13 cellular contexts compared by ENCODE assay signal in the genomic region with DNA sequence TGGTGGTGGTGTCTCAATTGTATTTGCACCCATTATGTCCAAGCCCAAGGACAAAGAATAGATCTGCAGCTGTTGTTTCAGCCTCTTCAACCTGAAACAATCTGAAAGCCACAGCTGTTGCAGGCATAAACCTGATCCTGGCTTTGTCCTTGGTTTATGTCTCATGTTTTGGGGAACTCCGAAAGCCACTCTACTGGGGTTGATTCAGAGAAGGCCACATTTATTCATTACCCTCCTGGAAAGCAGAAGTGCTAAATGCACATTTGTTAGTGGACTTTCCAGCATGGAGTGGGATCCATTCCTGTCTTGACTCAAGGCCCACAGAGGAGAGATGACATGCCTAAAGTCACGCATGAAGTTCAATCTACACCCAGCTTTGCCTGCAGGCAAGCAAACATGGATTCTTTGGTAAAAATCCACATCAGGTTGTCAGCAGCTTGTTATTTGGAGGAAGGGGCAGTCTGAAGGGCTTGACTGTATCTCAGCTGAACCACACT. TPM values are rescaled to one million over a fixed set of nuclear protein-coding genes. Genes with fewer than 3 reads are reported as not detected.
DNase-seq lines count a peak whose midpoint lies in the region; ATAC-seq, FAIRE-seq and TF ChIP-seq lines count a peak whose summit lies in the region.
"Had no signal": no experiment of that assay in that cellular context is flagged by ENCODE, and none has a peak within 500 bp of the region (broad histone marks: within the 10 kb centered on the region; RNA-seq: fewer than 3 reads in every experiment).

No MANE protein-coding gene starts in this region.

- DNase-seq in CD14-positive monocyte (ENCODE audit: low spot score) (peak; percentile 48), GM12878 (ENCODE audit: low read depth, low spot score) (peak; percentile 79), head of caudate nucleus (no peak), RKO (ENCODE audit: low spot score) (no peak), mesenchymal stem cell (no peak), GM03348 (ENCODE audit: low spot score) (no peak)
- DNase-seq: activated naive CD8-positive, alpha-beta T cell treated with anti-CD3 and anti-CD28 coated beads, Interleukin-2, amount 10 ng/mL, durations not matched to agents 7 days and 5 days; gastrocnemius medialis had no signal

- TF ChIP-seq POLR2A in GM12878 (IDR thresholded peaks at IDR 0.05; ENCODE audit: low read depth, low read length) = no peak

- peak; percentile 69 for ATAC-seq in GM18907 (IDR thresholded peaks at IDR 0.05; ENCODE audit: unreplicated experiment)
- peak; percentile 80 for ATAC-seq in HG03045 (IDR thresholded peaks at IDR 0.05; ENCODE audit: unreplicated experiment)
- ATAC-seq in GM12878 = peak; percentile 82

- H3K36me3 ChIP-seq in GM12878 (ENCODE audit: control insufficient read depth in 2 of 2, insufficient read depth in 2 of 2, low read length in 1 of 2) (no peaks in the 10 kb centered on the region), mesenchymal stem cell (ENCODE audit: control insufficient read depth in 1 of 2, insufficient read depth in 2 of 2, low read depth in 1 of 2, low read length in 2 of 2) (no peaks in the 10 kb centered on the region)
- H3K36me3 ChIP-seq: gastrocnemius medialis, SJSA1 had no signal

- H3K4me1 ChIP-seq in GM12878 (ENCODE audit: control insufficient read depth, insufficient read depth, low read length) = peaks cover 39% of the 10 kb centered on the region
- H3K4me1 ChIP-seq in mesenchymal stem cell (ENCODE audit: control insufficient read depth, insufficient read depth, low read depth, low read length) = peaks cover 3% of the 10 kb centered on the region

- no peak overlapping the region for H2BK120ac ChIP-seq in mesenchymal stem cell (ENCODE audit: low read depth, low read length)

- H3K14ac ChIP-seq in mesenchymal stem cell (ENCODE audit: low read length in 2 of 2) = no peak overlapping the region

- peak overlapping the region; percentile 12 for H3K4me2 ChIP-seq in GM12878 (ENCODE audit: control insufficient read depth, insufficient read depth)
- H3K4me2 ChIP-seq in mesenchymal stem cell (ENCODE audit: low read length, poor library complexity, severe bottlenecking) = no peak overlapping the region

- in situ Hi-C loops in GM12878 (cut with MboI) = no loop called here

- H3K9ac ChIP-seq in GM12878 (ENCODE audit: control insufficient read depth, insufficient read depth, low read length) (no peak overlapping the region), mesenchymal stem cell (ENCODE audit: low read length) (no peak overlapping the region)

- CTCF ChIA-PET in GM12878 (lab: Yijun Ruan, JAX) = interaction anchor here (0.6 to 3.0 kb wide), 7 partner anchors 15 to 142 kb away, joined by 3 to 13 read pairs (median 4); a partner anchor contains a TSS

- H2BK15ac ChIP-seq in mesenchymal stem cell (ENCODE audit: low read depth, poor library complexity, severe bottlenecking) = no peak overlapping the region

- H2AK5ac ChIP-seq in mesenchymal stem cell (ENCODE audit: low read length, severe bottlenecking) = no peak overlapping the region

- H4K20me1 ChIP-seq in GM12878 (ENCODE audit: control insufficient read depth, insufficient read depth) = no peaks in the 10 kb centered on the region

- H2BK12ac ChIP-seq in mesenchymal stem cell (ENCODE audit: low read length in 2 of 2) = no peak overlapping the region

- no peaks in the 10 kb centered on the region for H3K79me1 ChIP-seq in mesenchymal stem cell (replicated peaks; ENCODE audit: low read length, poor library complexity, severe bottlenecking)

- H3K27ac ChIP-seq in GM12878 (ENCODE audit: control insufficient read depth, insufficient read depth) (peak overlapping the region; percentile 69), mesenchymal stem cell (ENCODE audit: low read length, poor library complexity, severe bottlenecking) (no peak overlapping the region)
- H3K27ac ChIP-seq: gastrocnemius medialis, HL-60, SJSA1 had no signal

- TF ChIP-seq EP300 in GM12878 (IDR thresholded peaks at IDR 0.05; ENCODE audit: borderline replicate concordance in 1 of 2, control insufficient read depth in 1 of 2, low read depth in 2 of 2, low read length in 2 of 2) = peak; percentile 46 to 80; a peak in 1 of 4 replicates

- H3K36me3 Mint-ChIP-seq in CD14-positive monocyte = no peaks in the 10 kb centered on the region

- H2AFZ ChIP-seq in GM12878 (ENCODE audit: control insufficient read depth, low read depth, low read length) (peak overlapping the region; percentile 3; the same call in 1 of the 2 replicates), mesenchymal stem cell (ENCODE audit: low read depth, low read length) (no peak overlapping the region)

- no peak overlapping the region for H4K91ac ChIP-seq in mesenchymal stem cell (ENCODE audit: low read length)

- no peak overlapping the region for H3K4me3 Mint-ChIP-seq in CD14-positive monocyte
- H3K4me3 Mint-ChIP-seq: activated naive CD8-positive, alpha-beta T cell treated with anti-CD3 and anti-CD28 coated beads, Interleukin-2, amount 10 ng/mL, durations not matched to agents 7 days and 5 days; neural crest cell had no signal

- H3K27me3 ChIP-seq in GM12878 (replicated peaks in 1 of 2; ENCODE audit: control insufficient read depth in 2 of 2, insufficient read depth in 2 of 2, low read length in 1 of 2) = no peaks in the 10 kb centered on the region
- H3K27me3 ChIP-seq in mesenchymal stem cell (ENCODE audit: control insufficient read depth in 1 of 2, insufficient read depth in 1 of 2, low read length in 2 of 2) = no peaks in the 10 kb centered on the region
- H3K27me3 ChIP-seq: gastrocnemius medialis, SJSA1 had no signal

- TF ChIP-seq CTCF in CD14-positive monocyte (IDR thresholded peaks at IDR 0.05) (no peak), GM12878 (IDR thresholded peaks at IDR 0.05 in 2 of 3, conservative IDR thresholded peaks at IDR 0.05 in 1 of 3; ENCODE audit: control insufficient read depth in 2 of 3, extremely low read depth in 1 of 3, insufficient read depth in 1 of 3, low read depth in 3 of 3, low read length in 3 of 3) (no peak)

- no peaks in the 10 kb centered on the region; the same call in 2 of the 3 replicates for H3K9me3 ChIP-seq in GM12878 (replicated peaks; ENCODE audit: control insufficient read depth, insufficient read depth, low read length)
- no peaks in the 10 kb centered on the region for H3K9me3 ChIP-seq in mesenchymal stem cell (ENCODE audit: control insufficient read depth, low read length)
- H3K9me3 ChIP-seq: gastrocnemius medialis, SJSA1 had no signal

- POLR2A ChIA-PET in GM12878 (lab: Charles Lee) = interaction anchor here (0.8 to 3.3 kb wide), 4 partner anchors 16 to 91 kb away, joined by 3 to 19 read pairs (median 5); no protein-coding TSS in a partner anchor

- RAD21 ChIA-PET in GM12878 (lab: Charles Lee; ENCODE audit: unreplicated experiment) = interaction anchor here (1.0 to 7.2 kb wide), 7 partner anchors 15 to 71 kb away, joined by 3 to 90 read pairs (median 5); a partner anchor contains a TSS

- SMC1A ChIA-PET in GM12878 (lab: Charles Lee; ENCODE audit: uncharacterized antibody, unreplicated experiment) = interaction anchor here (0.7 to 11.6 kb wide), 16 partner anchors 16 to 144 kb away, joined by 3 to 142 read pairs (median 5); no protein-coding TSS in a partner anchor

- H3K4me3 ChIP-seq in GM12878 (no peak overlapping the region), mesenchymal stem cell (ENCODE audit: insufficient read depth in 1 of 2, low read depth in 1 of 2, low read length in 2 of 2) (no peak overlapping the region)
- H3K4me3 ChIP-seq: gastrocnemius medialis, SJSA1 had no signal

- no TSS peak for BruUV-seq in GM12878 (replicated peaks; lab: Mats Ljungman, UMichigan)

- H3K18ac ChIP-seq in mesenchymal stem cell (ENCODE audit: low read depth in 1 of 2, low read length in 2 of 2) = peak overlapping the region in 1 of 2 experiments; percentile 25

- no peaks in the 10 kb centered on the region for H3K79me2 ChIP-seq in GM12878 (ENCODE audit: control insufficient read depth, insufficient read depth, low read length)

- no peak overlapping the region for H3K23ac ChIP-seq in mesenchymal stem cell (ENCODE audit: low read length in 2 of 2)

- no peak for FAIRE-seq in GM12878 (lab: Jason Lieb, UNC)

- H4K8ac ChIP-seq in mesenchymal stem cell (ENCODE audit: low read length) = no peak overlapping the region

- H3K9me3 Mint-ChIP-seq in CD14-positive monocyte = no peaks in the 10 kb centered on the region
- H3K9me3 Mint-ChIP-seq: activated naive CD8-positive, alpha-beta T cell treated with anti-CD3 and anti-CD28 coated beads, Interleukin-2, amount 10 ng/mL, durations not matched to agents 7 days and 5 days had no signal

- TF ChIP-seq RAD21 in GM12878 (IDR thresholded peaks at IDR 0.05; ENCODE audit: insufficient read depth, low read depth, low read length) = no peak

- WGBS in GM12878 (ENCODE audit: insufficient coverage, insufficient replicate concordance, low lambda C conversion rate, missing lambda C conversion rate) = 31% methylated on average over 2 of the region's 2 CpGs
- WGBS in mesenchymal stem cell = 97% methylated on average over 2 of the region's 2 CpGs

- intact Hi-C loops in CD14-positive monocyte (cut with micrococcal nuclease) = loop anchor here (10.0 kb wide), 2 partner anchors 47 to 53 kb away; no protein-coding TSS in a partner anchor
- intact Hi-C loops in GM12878 (cut with micrococcal nuclease; ENCODE audit: unreplicated experiment) = loop anchor here (2.0 to 5.0 kb wide), 2 partner anchors 15 to 39 kb away; no protein-coding TSS in a partner anchor
- intact Hi-C loops in head of caudate nucleus (cut with DNase I) = no loop called here

- peaks cover 47% of the 10 kb centered on the region for H3K4me1 Mint-ChIP-seq in CD14-positive monocyte

- no peak overlapping the region for H2BK5ac ChIP-seq in mesenchymal stem cell (ENCODE audit: low read depth, low read length, poor library complexity, severe bottlenecking)

- no peak overlapping the region for H3K4ac ChIP-seq in mesenchymal stem cell (ENCODE audit: low read depth in 1 of 2, low read length in 2 of 2)

- H3K27me3 Mint-ChIP-seq in CD14-positive monocyte (ENCODE audit: low read depth in 3 of 3) = peaks cover 0 to 3% (median 1%) of the 10 kb centered on the region in 3 donors

- peak overlapping the region in 5 of 7 donors; percentile 2 to 62 (median 22) for H3K27ac Mint-ChIP-seq in CD14-positive monocyte
- H3K27ac Mint-ChIP-seq: activated naive CD8-positive, alpha-beta T cell treated with anti-CD3 and anti-CD28 coated beads, Interleukin-2, amount 10 ng/mL, durations not matched to agents 7 days and 5 days had no signal

RNA-seq across cellular contexts. Expression of a gene that starts 36.0 kb away (rescaled TPM):
- 1 to 10 TPM; 3.0 to 6.2 TPM for polyA plus RNA-seq in CD14-positive monocyte
- total RNA-seq in GM12878 (2013; cell fraction: nucleolus; rRNA removed) = 86.7 and 95.1 TPM in 2 replicates
- 47.0 and 50.9 TPM in 2 replicates for total RNA-seq in GM12878 (2014; rRNA removed)
- total RNA-seq in GM12878 (2014; rRNA removed; fragmentation: Illumina TruSeq; extraction: Trizol) = 33.5 and 37.1 TPM in 2 replicates
- 87.3 and 92.8 TPM in 2 replicates for total RNA-seq in GM12878 (2021)
- 9.4 TPM for polyA plus RNA-seq in GM12878 (2011; ENCODE audit: low read depth)
- polyA plus RNA-seq in GM12878 (2011; rRNA removed) = 19.3 and 26.1 TPM in 2 replicates
- 21.6 and 23.2 TPM in 2 replicates for polyA plus RNA-seq in GM12878 (2011; cell fraction: cytosol; rRNA removed)
- 37.3 and 40.3 TPM in 2 replicates for polyA plus RNA-seq in GM12878 (2011; cell fraction: nucleus; rRNA removed)
- 13.1 and 18.1 TPM in 2 replicates for polyA plus RNA-seq in GM12878 (2012)
- 40.6 and 48.5 TPM in 2 replicates for polyA plus RNA-seq in GM12878 (2014; fragmentation: Illumina TruSeq; extraction: Trizol)
- 10 to 100 TPM; 16.0 to 24.4 TPM for polyA plus RNA-seq in GM12878 (2014; fragmentation: Nextera tagmentation; extraction: Ambion mirVana)
- polyA plus RNA-seq in GM12878 (2014; rRNA removed) = 40.9 and 43.0 TPM in 2 replicates
- polyA plus RNA-seq in GM12878 (2016; fragmentation: Nextera tagmentation; extraction: Ambion mirVana) = 10 to 100 TPM; 52.4 to 59.3 TPM
- polyA minus RNA-seq in GM12878 (2011; rRNA and poly(A)+ RNA removed) = 52.0 and 66.1 TPM in 2 replicates
- polyA minus RNA-seq in GM12878 (2011; cell fraction: cytosol; rRNA and poly(A)+ RNA removed) = 23.7 and 28.1 TPM in 2 replicates
- 20.6 and 36.1 TPM in 2 replicates for polyA minus RNA-seq in GM12878 (2011; cell fraction: nucleus; rRNA and poly(A)+ RNA removed)
- 57.9 TPM for polyA plus RNA-seq in mesenchymal stem cell (2013, experiment 1 of 2)
- 57.0 TPM for polyA plus RNA-seq in mesenchymal stem cell (2013, experiment 2 of 2)

RNA-seq across cellular contexts. Expression of a gene that starts 40.6 kb away (rescaled TPM):
- polyA plus RNA-seq in CD14-positive monocyte = under 1 TPM; 0.12 to 0.22 TPM
- total RNA-seq in GM12878 (2013; cell fraction: nucleolus; rRNA removed) = 0.17 and 0.31 TPM in 2 replicates
- 0.11 TPM in 1 of 2 replicates, not detected in the other for total RNA-seq in GM12878 (2014; rRNA removed)
- total RNA-seq in GM12878 (2014; rRNA removed; fragmentation: Illumina TruSeq; extraction: Trizol) = 0.09 TPM in 1 of 2 replicates, not detected in the other
- total RNA-seq in GM12878 (2021) = 0.11 and 0.13 TPM in 2 replicates
- not detected for polyA plus RNA-seq in GM12878 (2011; ENCODE audit: low read depth)
- polyA plus RNA-seq in GM12878 (2011; rRNA removed) = 0.06 and 0.11 TPM in 2 replicates
- polyA plus RNA-seq in GM12878 (2011; cell fraction: cytosol; rRNA removed) = 0.07 TPM in 2 replicates
- not detected in 2 replicates for polyA plus RNA-seq in GM12878 (2011; cell fraction: nucleus; rRNA removed)
- 0.04 and 0.07 TPM in 2 replicates for polyA plus RNA-seq in GM12878 (2012)
- 0.10 TPM in 1 of 2 replicates, not detected in the other for polyA plus RNA-seq in GM12878 (2014; fragmentation: Illumina TruSeq; extraction: Trizol)
- under 1 TPM; 0.06 to 0.07 TPM for polyA plus RNA-seq in GM12878 (2014; fragmentation: Nextera tagmentation; extraction: Ambion mirVana)
- polyA plus RNA-seq in GM12878 (2014; rRNA removed) = 0.08 TPM in 1 of 2 replicates, not detected in the other
- under 1 TPM; 0.09 to 0.32 TPM for polyA plus RNA-seq in GM12878 (2016; fragmentation: Nextera tagmentation; extraction: Ambion mirVana)
- 0.22 and 0.26 TPM in 2 replicates for polyA minus RNA-seq in GM12878 (2011; rRNA and poly(A)+ RNA removed)
- not detected in 2 replicates for polyA minus RNA-seq in GM12878 (2011; cell fraction: cytosol; rRNA and poly(A)+ RNA removed)
- polyA minus RNA-seq in GM12878 (2011; cell fraction: nucleus; rRNA and poly(A)+ RNA removed) = 0.12 TPM in 1 of 2 replicates, not detected in the other
- polyA plus RNA-seq in mesenchymal stem cell (2013, experiment 1 of 2) = not detected
- polyA plus RNA-seq in mesenchymal stem cell (2013, experiment 2 of 2) = not detected
- total RNA-seq: gastrocnemius medialis, neural crest cell had no signal

RNA-seq across cellular contexts. Expression of a gene that starts 59.7 kb away (rescaled TPM):
- polyA plus RNA-seq in CD14-positive monocyte (not detected), GM12878 (2011; rRNA removed) (not detected in 2 replicates), GM12878 (2014; fragmentation: Illumina TruSeq; extraction: Trizol) (not detected in 2 replicates), GM12878 (2014; fragmentation: Nextera tagmentation; extraction: Ambion mirVana) (not detected), GM12878 (2014; rRNA removed) (not detected in 2 replicates), GM12878 (2016; fragmentation: Nextera tagmentation; extraction: Ambion mirVana) (not detected)
- not detected in 2 replicates for total RNA-seq in GM12878 (2013; cell fraction: nucleolus; rRNA removed)
- total RNA-seq in GM12878 (2014; rRNA removed) (not detected in 2 replicates), GM12878 (2014; rRNA removed; fragmentation: Illumina TruSeq; extraction: Trizol) (not detected in 2 replicates), GM12878 (2021) (not detected in 2 replicates)
- not detected for polyA plus RNA-seq in GM12878 (2011; ENCODE audit: low read depth)
- polyA plus RNA-seq in GM12878 (2011; cell fraction: cytosol; rRNA removed) = not detected in 2 replicates
- not detected in 2 replicates for polyA plus RNA-seq in GM12878 (2011; cell fraction: nucleus; rRNA removed)
- not detected in 2 replicates for polyA plus RNA-seq in GM12878 (2012)
- not detected in 2 replicates for polyA minus RNA-seq in GM12878 (2011; rRNA and poly(A)+ RNA removed)
- not detected in 2 replicates for polyA minus RNA-seq in GM12878 (2011; cell fraction: cytosol; rRNA and poly(A)+ RNA removed)
- polyA minus RNA-seq in GM12878 (2011; cell fraction: nucleus; rRNA and poly(A)+ RNA removed) = not detected in 2 replicates
- not detected for polyA plus RNA-seq in mesenchymal stem cell (2013, experiment 1 of 2)
- polyA plus RNA-seq in mesenchymal stem cell (2013, experiment 2 of 2) = not detected
- total RNA-seq: activated naive CD8-positive, alpha-beta T cell treated with anti-CD3 and anti-CD28 coated beads, Interleukin-2, amount 10 ng/mL, durations not matched to agents 7 days and 5 days; gastrocnemius medialis; neural crest cell; SJSA1 had no signal

Comparison
In these comparisons a context has a peak if more than half of its experiments do, and no peak if none do; other contexts are left out.
1. DNase-seq: peak in CD14-positive monocyte (single experiment) and GM12878 (single experiment); none in head of caudate nucleus (0 of 42), RKO (single experiment), mesenchymal stem cell (single experiment) and GM03348 (single experiment).
2. Peak in every context shown above with its lines, with median percentiles within 50 percentile points of each other: ATAC-seq.